ENCODE assay signal across 24 cellular contexts in the genomic region with DNA sequence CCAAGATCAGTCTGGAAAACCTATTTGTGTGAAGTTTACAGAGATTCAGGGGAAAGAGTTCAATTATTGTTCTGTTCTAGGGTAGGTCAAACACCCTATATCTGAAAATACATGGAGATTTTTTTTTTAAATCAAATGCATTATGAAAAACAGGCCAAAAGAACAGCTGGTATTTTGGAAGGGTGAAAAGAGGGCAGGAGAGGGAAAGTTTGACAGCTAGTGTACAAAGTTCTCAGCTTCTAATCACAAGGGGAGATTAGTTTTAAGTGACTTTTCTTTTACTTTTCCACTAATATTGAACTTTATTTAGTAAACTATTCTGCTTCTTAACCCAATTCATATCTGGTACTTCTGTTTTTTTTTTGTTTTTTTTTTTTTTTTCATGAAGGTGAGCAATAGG.
"Had no signal": no experiment of that assay in that cellular context is flagged by ENCODE, and none has a peak within 500 bp of the region (broad histone marks: within the 10 kb centered on the region; RNA-seq: fewer than 3 reads in every experiment).

No MANE protein-coding gene starts in this region.

- DNase-seq: colonic mucosa; cortex of kidney; effector CD8-positive, alpha-beta T cell; effector memory CD8-positive, alpha-beta T cell; endodermal cell; erythroblast; esophagus squamous epithelium; foreskin melanocyte; gastrocnemius medialis; glutamatergic neuron; head of caudate nucleus; heart right ventricle; hippocampal formation; left cardiac atrium; left lung; left ventricle myocardium superior; lower lobe of right lung; mesendoderm; midbrain had no signal

- ATAC-seq: effector memory CD8-positive, alpha-beta T cell; esophagus mucosa; gastrocnemius medialis; heart right ventricle; left cardiac atrium; left lung; left ventricle myocardium superior; lower lobe of right lung had no signal

- H3K27ac ChIP-seq: colonic mucosa, epithelial cell of prostate, esophagus squamous epithelium, gastrocnemius medialis, heart right ventricle, left lung, lower lobe of right lung had no signal

- FAIRE-seq: endometrium, islet of Langerhans, keratinocyte had no signal

- H3K4me1 ChIP-seq: colonic mucosa, esophagus squamous epithelium, gastrocnemius medialis, left lung had no signal

- H3K27me3 ChIP-seq: colonic mucosa, esophagus squamous epithelium, gastrocnemius medialis, heart right ventricle, left lung had no signal

- H3K4me3 ChIP-seq: colonic mucosa, esophagus squamous epithelium, gastrocnemius medialis, heart right ventricle, left lung, lower lobe of right lung had no signal

- H3K36me3 ChIP-seq: colonic mucosa, esophagus squamous epithelium, gastrocnemius medialis, heart right ventricle, left lung, lower lobe of right lung had no signal

- H3K9me3 ChIP-seq: colonic mucosa, gastrocnemius medialis had no signal
